Comparison of ENCODE assay signal across 22 cellular contexts in the genomic region with DNA sequence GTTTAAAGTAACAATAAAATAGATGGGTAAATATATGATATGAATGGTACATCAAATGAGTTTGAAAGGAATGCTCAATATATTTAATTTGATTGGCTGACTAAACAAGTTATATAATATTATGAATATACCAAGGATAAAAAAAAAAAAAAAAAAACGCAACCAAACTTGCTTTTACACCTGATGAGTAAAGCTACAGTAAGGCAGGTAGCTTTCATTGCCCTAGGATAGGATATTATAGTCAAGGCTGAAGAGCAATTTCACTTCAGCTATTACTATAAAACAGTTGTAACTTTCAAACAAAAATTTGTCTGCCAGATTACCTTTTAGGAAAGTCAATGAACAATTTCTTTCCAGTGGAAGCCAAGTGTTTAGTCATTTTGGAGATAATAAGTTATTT. TPM values are rescaled to one million over a fixed set of nuclear protein-coding genes. Genes with fewer than 3 reads are reported as not detected.
DNase-seq lines count a peak whose midpoint lies in the region; ATAC-seq and TF ChIP-seq lines count a peak whose summit lies in the region.
"Had no signal": no experiment of that assay in that cellular context is flagged by ENCODE, and none has a peak within 500 bp of the region (broad histone marks: within the 10 kb centered on the region; RNA-seq: fewer than 3 reads in every experiment).

No MANE protein-coding gene starts in this region.

- H3K4me1 ChIP-seq in PC-3 (ENCODE audit: insufficient read depth, low read length) (peaks cover 35% of the 10 kb centered on the region), osteoblast (ENCODE audit: insufficient read depth, low read length) (peaks cover 22% of the 10 kb centered on the region), A673 (ENCODE audit: insufficient read depth, low read length, poor library complexity, severe bottlenecking) (no peaks in the 10 kb centered on the region)

- BruUV-seq in PC-3 (replicated peaks; lab: Mats Ljungman, UMichigan), result no TSS peak
- no TSS peak for BruUV-seq in A673 (replicated peaks; lab: Mats Ljungman, UMichigan)

- intact Hi-C loops in PC-3 (cut with micrococcal nuclease) (no loop called here), A673 (cut with micrococcal nuclease; ENCODE audit: unreplicated experiment) (no loop called here)

- H3K9me3 ChIP-seq in PC-3 (ENCODE audit: low read length) (no peaks in the 10 kb centered on the region), osteoblast (ENCODE audit: low read depth, low read length) (no peaks in the 10 kb centered on the region), A673 (ENCODE audit: low read depth, low read length, poor library complexity, severe bottlenecking) (no peaks in the 10 kb centered on the region)
- H3K9me3 ChIP-seq: Caco-2 had no signal

- no peak overlapping the region for H2AFZ ChIP-seq in PC-3 (ENCODE audit: low read length)
- H2AFZ ChIP-seq in osteoblast (ENCODE audit: low read length), result no peak overlapping the region

- CTCF ChIA-PET in PC-3 (lab: Charles Lee) (no interaction called here), A673 (lab: Charles Lee) (no interaction called here)

- no peak overlapping the region for H3K4me3 ChIP-seq in PC-3 (ENCODE audit: low read length)
- no peak overlapping the region for H3K4me3 ChIP-seq in epithelial cell of esophagus (ENCODE audit: low read length)
- H3K4me3 ChIP-seq in osteoblast (ENCODE audit: insufficient read depth, low read length), result no peak overlapping the region
- H3K4me3 ChIP-seq in A673 (ENCODE audit: low read depth, low read length, poor library complexity, severe bottlenecking), result no peak overlapping the region
- H3K4me3 ChIP-seq: BLaER1 treated with 17β-estradiol and CSF1 and Interleukin-3, amounts not matched to agents 10 nM and 100 nM; GM12878; SK-N-MC had no signal

- H3F3A ChIP-seq in PC-3 (ENCODE audit: low read length, unreplicated experiment), result peaks cover 6% of the 10 kb centered on the region

- H4K20me1 ChIP-seq in PC-3 (ENCODE audit: low read length) (no peaks in the 10 kb centered on the region), osteoblast (ENCODE audit: insufficient read depth, low read length) (no peaks in the 10 kb centered on the region)
- H4K20me1 ChIP-seq: BLaER1 treated with 17β-estradiol and CSF1 and Interleukin-3, amounts not matched to agents 10 nM and 100 nM had no signal

- no peaks in the 10 kb centered on the region for H3K9me2 ChIP-seq in PC-3 (replicated peaks; ENCODE audit: low read length)

- DNase-seq in PC-3, result no peak
- peak; percentile 66 for DNase-seq in epithelial cell of esophagus (ENCODE audit: low read depth)
- DNase-seq in osteoblast (ENCODE audit: insufficient read length, low spot score, missing footprints), result no peak
- no peak for DNase-seq in A673 (ENCODE audit: low spot score)
- no peak for DNase-seq in NCI-H2029 treated with DMSO at 0.1 percent for 48 hours (lab: John Stamatoyannopoulos, UW)
- no peak for DNase-seq in HuH-7.5 (ENCODE audit: low spot score)
- DNase-seq: Caco-2; CD4-positive, alpha-beta memory T cell; DMS 273 treated with DMSO at 0.1 percent for 48 hours; DND-41; H7; KG1; NCI-H1105; NCI-H2081; NCI-H2171; NCI-H526; RPMI8226; SHP77 treated with DMSO at 0.1 percent for 48 hours had no signal

- no peak for ATAC-seq in PC-3
- ATAC-seq in HG03432 (IDR thresholded peaks at IDR 0.05; ENCODE audit: unreplicated experiment), result no peak
- ATAC-seq: GM12878 had no signal

- H3K79me2 ChIP-seq in PC-3 (ENCODE audit: low read length) (no peaks in the 10 kb centered on the region), osteoblast (ENCODE audit: insufficient read depth, low read length) (no peaks in the 10 kb centered on the region)

- H3K27me3 ChIP-seq in PC-3 (ENCODE audit: low read length) (no peaks in the 10 kb centered on the region), osteoblast (ENCODE audit: insufficient read depth, low read length) (no peaks in the 10 kb centered on the region), A673 (replicated peaks; ENCODE audit: insufficient read depth, low read depth, low read length, poor library complexity) (no peaks in the 10 kb centered on the region)
- H3K27me3 ChIP-seq: BLaER1 treated with 17β-estradiol and CSF1 and Interleukin-3, amounts not matched to agents 10 nM and 100 nM had no signal

- H3K27ac ChIP-seq in PC-3 (ENCODE audit: low read length) (no peak overlapping the region), osteoblast (ENCODE audit: low read depth, low read length) (peak overlapping the region; percentile 60), A673 (ENCODE audit: low read depth, low read length, poor library complexity, severe bottlenecking) (no peak overlapping the region)
- H3K27ac ChIP-seq: BLaER1 treated with 17β-estradiol and CSF1 and Interleukin-3, amounts not matched to agents 10 nM and 100 nM; SK-N-MC had no signal

- TF ChIP-seq CTCF in PC-3 (conservative IDR thresholded peaks at IDR 0.05; ENCODE audit: low read depth, low read length), result no peak
- no peak for TF ChIP-seq CTCF in epithelial cell of esophagus (IDR thresholded peaks at IDR 0.05; ENCODE audit: insufficient read depth, low read depth, low read length, missing control alignments)
- TF ChIP-seq CTCF in osteoblast (IDR thresholded peaks at IDR 0.05; ENCODE audit: extremely low read depth, low read depth, low read length), result no peak
- no peak for TF ChIP-seq CTCF in A673 (conservative IDR thresholded peaks at IDR 0.05; ENCODE audit: low read depth, low read length)

- peak overlapping the region; percentile 48; the same call in 1 of the 2 replicates for H3K4me2 ChIP-seq in PC-3 (ENCODE audit: low read length)
- peak overlapping the region; percentile 37 for H3K4me2 ChIP-seq in osteoblast (ENCODE audit: insufficient read depth, low read length)

- POLR2A ChIA-PET in PC-3 (lab: Charles Lee; ENCODE audit: unreplicated experiment), result no interaction called here
- POLR2A ChIA-PET in A673 (lab: Charles Lee; ENCODE audit: low non-redundant PET), result interaction anchor here (0.7 kb wide), 1 partner anchor 1095 kb away, joined by 24 read pairs; no protein-coding TSS in a partner anchor

- H3K36me3 ChIP-seq in PC-3 (ENCODE audit: low read depth, low read length) (no peaks in the 10 kb centered on the region), osteoblast (ENCODE audit: insufficient read depth, low read length) (no peaks in the 10 kb centered on the region), A673 (ENCODE audit: insufficient read depth, low read length, poor library complexity, severe bottlenecking) (no peaks in the 10 kb centered on the region)

- no peak overlapping the region for H3K9ac ChIP-seq in PC-3 (ENCODE audit: low read length)
- H3K9ac ChIP-seq: BLaER1 treated with 17β-estradiol and CSF1 and Interleukin-3, amounts not matched to agents 10 nM and 100 nM had no signal

RNA-seq across cellular contexts. Expression of a gene that starts 56.8 kb away (rescaled TPM):
- total RNA-seq in PC-3 (2014; rRNA removed) (30.4 and 37.7 TPM in 2 replicates), osteoblast (33.3 and 34.0 TPM in 2 replicates), A673 (2021) (20.7 and 22.5 TPM in 2 replicates)

RNA-seq across cellular contexts. Expression of a gene that starts 57.3 kb away (rescaled TPM):
- total RNA-seq in PC-3 (2014; rRNA removed), result 3.6 and 3.7 TPM in 2 replicates
- 5.6 and 5.8 TPM in 2 replicates for total RNA-seq in osteoblast
- 4.2 and 5.2 TPM in 2 replicates for total RNA-seq in A673 (2021)
